In genomic region chr10:36880898-36881297, GRCh38 we compare ENCODE assay signal across 9 cellular contexts.
DNase-seq lines count a peak whose midpoint lies in the region; ATAC-seq, FAIRE-seq and TF ChIP-seq lines count a peak whose summit lies in the region.
"Had no signal": no experiment of that assay in that cellular context is flagged by ENCODE, and none has a peak within 500 bp of the region (broad histone marks: within the 10 kb centered on the region; RNA-seq: fewer than 3 reads in every experiment).

No MANE protein-coding gene starts in this region.

- no peak overlapping the region for H3K4me3 ChIP-seq in KMS-11 (IDR thresholded peaks at IDR 0.05; ENCODE audit: insufficient read depth, low read depth, low read length)
- no peak overlapping the region for H3K4me3 ChIP-seq in bronchial epithelial cell (ENCODE audit: low read depth, low read length)
- H3K4me3 ChIP-seq: skin epidermis had no signal

- intact Hi-C loops in activated T-helper 2 cell treated with anti-CD3 and anti-CD28 coated beads, Interferon-gamma antibody, Interleukin-2, Interleukin-4, amounts not matched to agents 10 μg/mL and 5 μg/mL and 100 μg/mL, durations not matched to agents 14 hours and 24 hours and 36 hours (cut with micrococcal nuclease), result loop anchor here (5.0 kb wide), 1 partner anchor 1244 kb away; no protein-coding TSS in a partner anchor

- H4K20me1 ChIP-seq in KMS-11 (ENCODE audit: insufficient read depth), result no peaks in the 10 kb centered on the region

- H3K79me2 ChIP-seq in KMS-11 (ENCODE audit: insufficient read depth, low read depth), result no peaks in the 10 kb centered on the region

- POLR2A ChIA-PET in GM10248 (lab: Yijun Ruan, JAX), result no interaction called here

- peak; percentile 38 for TF ChIP-seq CTCF in GM10248 (IDR thresholded peaks at IDR 0.05; ENCODE audit: control extremely low read depth, extremely low read depth, low read depth, missing control alignments)
- TF ChIP-seq CTCF in KMS-11 (conservative IDR thresholded peaks at IDR 0.05; ENCODE audit: low read depth, low read length), result peak; percentile 61; the same call in 1 of the 2 replicates
- peak; percentile 31 for TF ChIP-seq CTCF in bronchial epithelial cell (IDR thresholded peaks at IDR 0.05; ENCODE audit: insufficient read depth, low read length, severe bottlenecking)
- peak; percentile 65 for TF ChIP-seq CTCF in neural crest cell (conservative IDR thresholded peaks at IDR 0.05)

- ATAC-seq in HG02642 (IDR thresholded peaks at IDR 0.05; ENCODE audit: poor library complexity, unreplicated experiment), result no peak

- CTCF ChIA-PET in GM10248 (lab: Yijun Ruan, JAX), result interaction anchor here (0.7 to 2.8 kb wide), 12 partner anchors 8 to 1886 kb away, joined by 3 to 49 read pairs (median 4); no protein-coding TSS in a partner anchor

- H3K36me3 ChIP-seq in KMS-11 (ENCODE audit: insufficient read depth) (no peaks in the 10 kb centered on the region), bronchial epithelial cell (ENCODE audit: control insufficient read depth, insufficient read depth, low read length) (no peaks in the 10 kb centered on the region)

- no peak overlapping the region for H2AFZ ChIP-seq in KMS-11 (ENCODE audit: low read depth)

- no peaks in the 10 kb centered on the region for H3K4me1 ChIP-seq in KMS-11 (ENCODE audit: low read depth, poor library complexity, severe bottlenecking)

- H3K27me3 Mint-ChIP-seq in neural crest cell (ENCODE audit: low read depth), result peaks cover 24% of the 10 kb centered on the region
- H3K27me3 Mint-ChIP-seq in activated T-helper 2 cell treated with anti-CD3 and anti-CD28 coated beads, Interferon-gamma antibody, Interleukin-2, Interleukin-4, amounts not matched to agents 10 μg/mL and 5 μg/mL and 100 μg/mL, durations not matched to agents 14 hours and 24 hours and 36 hours (ENCODE audit: low read depth), result no peaks in the 10 kb centered on the region

- H3K9ac ChIP-seq in KMS-11, result no peak overlapping the region

- H3K4me2 ChIP-seq in KMS-11, result no peak overlapping the region

- no peaks in the 10 kb centered on the region for H3K27me3 ChIP-seq in KMS-11 (ENCODE audit: insufficient read depth, low read depth)
- H3K27me3 ChIP-seq in bronchial epithelial cell (ENCODE audit: control insufficient read depth, insufficient read depth, low read length), result no peaks in the 10 kb centered on the region

- FAIRE-seq in bronchial epithelial cell (lab: Jason Lieb, UNC), result no peak

- no peaks in the 10 kb centered on the region for H3K4me1 Mint-ChIP-seq in neural crest cell
- H3K4me1 Mint-ChIP-seq in activated T-helper 2 cell treated with anti-CD3 and anti-CD28 coated beads, Interferon-gamma antibody, Interleukin-2, Interleukin-4, amounts not matched to agents 10 μg/mL and 5 μg/mL and 100 μg/mL, durations not matched to agents 14 hours and 24 hours and 36 hours (ENCODE audit: low read depth), result no peaks in the 10 kb centered on the region

- no peak overlapping the region for H3K27ac ChIP-seq in KMS-11
- H3K27ac ChIP-seq: skin epidermis had no signal

- DNase-seq in GM10248 (ENCODE audit: extremely low spot score) (no peak), bronchial epithelial cell (ENCODE audit: low read depth) (peak; percentile 34), neural crest cell (ENCODE audit: low read depth, low spot score) (no peak), GOT3 (lab: John Stamatoyannopoulos, UW) (no peak), NCI-H2081 treated with DMSO at 0.1 percent for 48 hours (lab: John Stamatoyannopoulos, UW) (no peak)
- no peak for DNase-seq in activated T-helper 2 cell treated with anti-CD3 and anti-CD28 coated beads, Interferon-gamma antibody, Interleukin-2, Interleukin-4, amounts not matched to agents 10 μg/mL and 5 μg/mL and 100 μg/mL, durations not matched to agents 14 hours and 24 hours and 36 hours (ENCODE audit: low spot score)

- H3K36me3 Mint-ChIP-seq in neural crest cell (ENCODE audit: low read depth), result no peaks in the 10 kb centered on the region
- H3K36me3 Mint-ChIP-seq in activated T-helper 2 cell treated with anti-CD3 and anti-CD28 coated beads, Interferon-gamma antibody, Interleukin-2, Interleukin-4, amounts not matched to agents 10 μg/mL and 5 μg/mL and 100 μg/mL, durations not matched to agents 14 hours and 24 hours and 36 hours (ENCODE audit: low read depth), result no peaks in the 10 kb centered on the region

- H3K9me3 Mint-ChIP-seq in neural crest cell, result no peaks in the 10 kb centered on the region
- H3K9me3 Mint-ChIP-seq in activated T-helper 2 cell treated with anti-CD3 and anti-CD28 coated beads, Interferon-gamma antibody, Interleukin-2, Interleukin-4, amounts not matched to agents 10 μg/mL and 5 μg/mL and 100 μg/mL, durations not matched to agents 14 hours and 24 hours and 36 hours, result no peaks in the 10 kb centered on the region

- no peak overlapping the region for H3K27ac Mint-ChIP-seq in neural crest cell (ENCODE audit: unreplicated experiment)
- no peak overlapping the region for H3K27ac Mint-ChIP-seq in activated T-helper 2 cell treated with anti-CD3 and anti-CD28 coated beads, Interferon-gamma antibody, Interleukin-2, Interleukin-4, amounts not matched to agents 10 μg/mL and 5 μg/mL and 100 μg/mL, durations not matched to agents 14 hours and 24 hours and 36 hours

- H3K4me3 Mint-ChIP-seq in neural crest cell, result no peak overlapping the region
- no peak overlapping the region for H3K4me3 Mint-ChIP-seq in activated T-helper 2 cell treated with anti-CD3 and anti-CD28 coated beads, Interferon-gamma antibody, Interleukin-2, Interleukin-4, amounts not matched to agents 10 μg/mL and 5 μg/mL and 100 μg/mL, durations not matched to agents 14 hours and 24 hours and 36 hours (ENCODE audit: low read depth)
